ENCODE assay signal across 7 cellular contexts in genomic region chr7:74206589-74207120, GRCh38. TPM values are rescaled to one million over a fixed set of nuclear protein-coding genes. Genes with fewer than 3 reads are reported as not detected.
A peak's percentile ranks its signal among the peaks of the same experiment; 100 is the strongest.
DNase-seq lines count a peak whose midpoint lies in the region; TF ChIP-seq lines count a peak whose summit lies in the region.

No MANE protein-coding gene starts in this region.

- no peak overlapping the region for H2AK5ac ChIP-seq in trophoblast cell (ENCODE audit: low read length)

- DNase-seq in SKM-1 treated with dmso at 0.1 percent for 144 hours (lab: John Stamatoyannopoulos, UW; ENCODE audit: unreplicated experiment) = peak; percentile 59
- DNase-seq in activated naive CD4-positive, alpha-beta T cell treated with anti-CD3 and anti-CD28 coated beads, Interleukin-2, amount 50 U/mL, for 16 hours = peak; percentile 78
- DNase-seq in glomerular visceral epithelial cell (ENCODE audit: extremely low spot score) = peak; percentile 81
- DNase-seq in trophoblast cell = peak; percentile 79 to 95
- peak; percentile 83 to 91 for DNase-seq in tibial artery

- no peak overlapping the region for H4K8ac ChIP-seq in trophoblast cell (ENCODE audit: low read depth, low read length)

- no peaks in the 10 kb centered on the region for H4K20me1 ChIP-seq in Loucy (ENCODE audit: insufficient read depth, low read length, poor library complexity, severe bottlenecking)

- peak overlapping the region; percentile 46 for H3K4me3 ChIP-seq in Loucy (ENCODE audit: low read length, poor library complexity, severe bottlenecking)
- H3K4me3 ChIP-seq in trophoblast cell (ENCODE audit: low read depth, low read length) = peak overlapping the region; percentile 43
- H3K4me3 ChIP-seq in tibial artery = peak overlapping the region; percentile 20 to 30

- H3K9me2 ChIP-seq in Loucy (replicated peaks; ENCODE audit: low read depth, low read length) = no peaks in the 10 kb centered on the region

- no peak overlapping the region for H3K14ac ChIP-seq in trophoblast cell (ENCODE audit: low read length)

- no CpG with 5 or more reads among the region's 23 CpGs for WGBS in trophoblast cell (ENCODE audit: extremely low coverage, insufficient coverage, insufficient read length)

- H4K12ac ChIP-seq in trophoblast cell (ENCODE audit: low read depth, low read length) = no peak overlapping the region

- TF ChIP-seq CTCF in GM12874 (IDR thresholded peaks at IDR 0.05; ENCODE audit: insufficient read depth, low read depth, low read length) (peak; percentile 95), Loucy (conservative IDR thresholded peaks at IDR 0.05; ENCODE audit: low read length) (peak; percentile 99), tibial artery (IDR thresholded peaks at IDR 0.05) (peak; percentile 95 to 98)

- no peak overlapping the region for H3K23ac ChIP-seq in trophoblast cell (ENCODE audit: low read length)

- intact Hi-C loops in tibial artery (cut with DNase I; ENCODE audit: low total_unique reads) = loop anchor here (5.0 kb wide), 1 partner anchor 339 kb away; no protein-coding TSS in a partner anchor

- H3K27ac ChIP-seq in trophoblast cell (ENCODE audit: low read depth, low read length) = no peak overlapping the region
- no peak overlapping the region for H3K27ac ChIP-seq in tibial artery

- no peak overlapping the region for H2BK12ac ChIP-seq in trophoblast cell (ENCODE audit: low read length)

- no peaks in the 10 kb centered on the region for H3K79me1 ChIP-seq in trophoblast cell (ENCODE audit: low read length)

- H3K9me3 ChIP-seq in Loucy (ENCODE audit: insufficient read depth, low read depth, low read length) (no peaks in the 10 kb centered on the region), trophoblast cell (ENCODE audit: insufficient read depth, low read depth, low read length) (no peaks in the 10 kb centered on the region), tibial artery (no peaks in the 10 kb centered on the region)

- H3K79me2 ChIP-seq in Loucy (ENCODE audit: insufficient read depth, low read length) (peaks cover 18% of the 10 kb centered on the region), trophoblast cell (ENCODE audit: control insufficient read depth, insufficient read depth, low read length, poor library complexity) (no peaks in the 10 kb centered on the region)

- peak overlapping the region; percentile 11 for H3K9ac ChIP-seq in Loucy (ENCODE audit: low read depth, low read length, poor library complexity, severe bottlenecking)
- peak overlapping the region; percentile 45 for H3K9ac ChIP-seq in trophoblast cell (ENCODE audit: low read length)

- no peak overlapping the region for H4K91ac ChIP-seq in trophoblast cell (ENCODE audit: low read depth, low read length)

- H3K27me3 ChIP-seq in Loucy (ENCODE audit: insufficient read depth, low read length, poor library complexity, severe bottlenecking) (no peaks in the 10 kb centered on the region), trophoblast cell (ENCODE audit: insufficient read depth, low read length) (no peaks in the 10 kb centered on the region), tibial artery (peaks cover 0 to 5% of the 10 kb centered on the region in 2 donors)

- H2BK5ac ChIP-seq in trophoblast cell (ENCODE audit: low read depth, low read length, poor library complexity) = no peak overlapping the region

- H2AFZ ChIP-seq in Loucy (ENCODE audit: low read length) (peak overlapping the region; percentile 80), trophoblast cell (ENCODE audit: insufficient read depth, low read length, poor library complexity) (no peak overlapping the region)

- H3K4me2 ChIP-seq in Loucy (ENCODE audit: low read depth, low read length, poor library complexity, severe bottlenecking) = peak overlapping the region; percentile 37
- H3K4me2 ChIP-seq in trophoblast cell (ENCODE audit: low read length) = no peak overlapping the region

- H3K18ac ChIP-seq in trophoblast cell (ENCODE audit: low read length) = no peak overlapping the region

- H3F3A ChIP-seq in Loucy (ENCODE audit: low read depth) = no peaks in the 10 kb centered on the region

- H2BK120ac ChIP-seq in trophoblast cell (ENCODE audit: insufficient read depth, low read length, poor library complexity) = no peak overlapping the region

- H3K36me3 ChIP-seq in Loucy (ENCODE audit: insufficient read depth, low read length) = no peaks in the 10 kb centered on the region
- no peaks in the 10 kb centered on the region for H3K36me3 ChIP-seq in trophoblast cell (ENCODE audit: control insufficient read depth in 1 of 2, insufficient read depth in 2 of 2, low read length in 2 of 2)
- no peaks in the 10 kb centered on the region for H3K36me3 ChIP-seq in tibial artery

- peaks cover 13% of the 10 kb centered on the region for H3K4me1 ChIP-seq in Loucy (ENCODE audit: insufficient read depth, low read length, poor library complexity, severe bottlenecking)
- H3K4me1 ChIP-seq in trophoblast cell (ENCODE audit: control insufficient read depth in 1 of 2, insufficient read depth in 2 of 2, low read length in 2 of 2) = peaks cover 0 to 1% of the 10 kb centered on the region in 2 experiments
- H3K4me1 ChIP-seq in tibial artery = peaks cover 0 to 23% (median 4%) of the 10 kb centered on the region in 4 donors

- no peak overlapping the region for H3K4ac ChIP-seq in trophoblast cell (ENCODE audit: low read depth, low read length)

RNA-seq across cellular contexts. Expression of gene LAT2, which starts 3.2 kb away (rescaled TPM):
- polyA plus RNA-seq in trophoblast cell (2013) = 0.22 and 0.30 TPM in 2 replicates

RNA-seq across cellular contexts. Expression of gene EIF4H, which starts 32.5 kb away (rescaled TPM):
- 240 and 241 TPM in 2 replicates for polyA plus RNA-seq in trophoblast cell (2013)

RNA-seq across cellular contexts. Expression of gene RFC2, which starts 47.5 kb away (rescaled TPM):
- 26.8 and 31.3 TPM in 2 replicates for polyA plus RNA-seq in trophoblast cell (2013)
